ENCODE assay signal across 9 cellular contexts in the genomic region with DNA sequence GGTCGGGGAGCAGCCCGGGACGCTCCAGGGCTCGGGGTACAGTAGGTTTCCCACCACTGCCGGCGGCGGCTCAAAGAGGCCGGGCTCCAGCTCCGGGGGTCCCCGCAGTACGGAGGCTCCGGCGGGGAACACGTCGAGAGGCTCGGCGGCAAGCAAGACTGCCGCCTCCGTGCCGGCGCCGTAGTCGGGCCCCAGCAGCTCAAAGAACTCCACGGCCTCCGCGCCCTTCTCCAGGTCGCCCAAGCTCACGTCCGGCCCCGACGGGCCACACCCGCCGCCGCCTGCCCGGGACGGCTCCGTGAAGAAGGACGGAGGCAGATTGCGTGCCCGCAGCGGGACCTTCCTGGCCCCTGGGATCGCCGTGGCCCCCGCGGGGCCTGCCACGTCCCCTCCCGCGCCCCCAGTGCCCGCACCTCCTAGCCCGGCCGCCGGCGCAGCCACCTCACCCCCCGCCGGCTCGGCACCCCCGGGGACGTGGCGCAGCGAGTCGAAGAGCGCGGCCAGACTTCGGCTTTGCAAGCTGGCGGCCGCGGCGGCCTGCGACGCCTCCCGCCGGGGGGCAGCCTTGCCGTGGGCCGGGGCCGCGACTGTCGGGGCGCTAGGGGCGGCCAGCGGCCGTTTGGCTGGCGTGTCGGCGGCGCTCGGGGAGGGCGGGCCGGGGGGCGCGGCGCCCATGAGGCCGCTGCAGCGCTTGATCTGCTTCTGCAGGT. TPM values are rescaled to one million over a fixed set of nuclear protein-coding genes. Genes with fewer than 3 reads are reported as not detected.
A peak's percentile ranks its signal among the peaks of the same experiment; 100 is the strongest.
DNase-seq lines count a peak whose midpoint lies in the region; ATAC-seq, FAIRE-seq and TF ChIP-seq lines count a peak whose summit lies in the region.
"Had no signal": no experiment of that assay in that cellular context is flagged by ENCODE, and none has a peak within 500 bp of the region (broad histone marks: within the 10 kb centered on the region; RNA-seq: fewer than 3 reads in every experiment).

No MANE protein-coding gene starts in this region.

- H3K4me1 ChIP-seq in HUES64 (ENCODE audit: insufficient read depth, low read length) (peaks cover 23% of the 10 kb centered on the region; the same call in 1 of the 2 replicates), thoracic aorta (ENCODE audit: control insufficient read depth in 1 of 2, low read depth in 2 of 2) (peaks cover 0 to 13% of the 10 kb centered on the region in 2 donors)

- H3K9me3 ChIP-seq in HUES64 (ENCODE audit: insufficient read depth, low read depth, low read length): no peaks in the 10 kb centered on the region
- H3K9me3 ChIP-seq in thoracic aorta: no peaks in the 10 kb centered on the region

- no peaks in the 10 kb centered on the region for H3K36me3 ChIP-seq in HUES64 (ENCODE audit: insufficient read depth, low read length)
- no peaks in the 10 kb centered on the region for H3K36me3 ChIP-seq in bronchial epithelial cell (ENCODE audit: control insufficient read depth, insufficient read depth, low read length)
- no peaks in the 10 kb centered on the region for H3K36me3 ChIP-seq in thoracic aorta

- H3K27me3 ChIP-seq in HUES64 (ENCODE audit: insufficient read depth, low read length) (peaks cover 70% of the 10 kb centered on the region), bronchial epithelial cell (ENCODE audit: control insufficient read depth, insufficient read depth, low read length) (peaks cover 9% of the 10 kb centered on the region), thoracic aorta (replicated peaks; ENCODE audit: insufficient read depth) (no peaks in the 10 kb centered on the region)

- no peak for FAIRE-seq in bronchial epithelial cell (lab: Jason Lieb, UNC)

- TF ChIP-seq CTCF in bronchial epithelial cell (IDR thresholded peaks at IDR 0.05; ENCODE audit: insufficient read depth, low read length, severe bottlenecking) (no peak), thoracic aorta (IDR thresholded peaks at IDR 0.05) (no peak)

- H3K27ac ChIP-seq in HUES64 (ENCODE audit: low read depth, low read length) (no peak overlapping the region), thoracic aorta (peak overlapping the region in 1 of 2 donors; percentile 47)

- peak overlapping the region; percentile 53; the same call in 1 of the 2 replicates for H3K9ac ChIP-seq in HUES64 (ENCODE audit: low read depth, low read length)

- H3K4me3 ChIP-seq in HUES64 (ENCODE audit: low read length) (peak overlapping the region; percentile 63), bronchial epithelial cell (ENCODE audit: low read depth, low read length) (peak overlapping the region; percentile 60), thoracic aorta (peak overlapping the region; percentile 80)

- under 1% methylated on average over 93 of the region's 93 CpGs for WGBS in HUES64

- DNase-seq in DMS53 (lab: John Stamatoyannopoulos, UW) (peak; percentile 87), bronchial epithelial cell (ENCODE audit: low read depth) (no peak), left lobe of liver (ENCODE audit: low spot score) (no peak), thoracic aorta (ENCODE audit: low spot score) (no peak), NCI-H446 treated with DMSO at 0.1 percent for 48 hours (lab: John Stamatoyannopoulos, UW) (no peak), ureter (ENCODE audit: low spot score) (no peak)

- ATAC-seq in left lobe of liver: peak; percentile 37
- no peak for ATAC-seq in thoracic aorta (ENCODE audit: insufficient number of reproducible peaks, low FRiP score, low read depth)
- no peak for ATAC-seq in GM19467 (IDR thresholded peaks at IDR 0.05; ENCODE audit: unreplicated experiment)
- ATAC-seq: HCT116 had no signal

RNA-seq across cellular contexts. Expression of gene FAM181B, which starts 0.8 kb away (rescaled TPM):
- polyA plus RNA-seq in HUES64 (2013, experiment 1 of 2): 0.85 TPM
- 0.95 TPM for polyA plus RNA-seq in HUES64 (2013, experiment 2 of 2)
- 1.0 and 1.8 TPM in 2 replicates for total RNA-seq in bronchial epithelial cell
- total RNA-seq in left lobe of liver: not detected
- 1 to 10 TPM in 1 of 2 donors, under 1 TPM in 1; 0.27 to 2.2 TPM for total RNA-seq in thoracic aorta
- total RNA-seq in ureter: 10.4 TPM
